ENCODE assay signal across 8 cellular contexts in the genomic region with DNA sequence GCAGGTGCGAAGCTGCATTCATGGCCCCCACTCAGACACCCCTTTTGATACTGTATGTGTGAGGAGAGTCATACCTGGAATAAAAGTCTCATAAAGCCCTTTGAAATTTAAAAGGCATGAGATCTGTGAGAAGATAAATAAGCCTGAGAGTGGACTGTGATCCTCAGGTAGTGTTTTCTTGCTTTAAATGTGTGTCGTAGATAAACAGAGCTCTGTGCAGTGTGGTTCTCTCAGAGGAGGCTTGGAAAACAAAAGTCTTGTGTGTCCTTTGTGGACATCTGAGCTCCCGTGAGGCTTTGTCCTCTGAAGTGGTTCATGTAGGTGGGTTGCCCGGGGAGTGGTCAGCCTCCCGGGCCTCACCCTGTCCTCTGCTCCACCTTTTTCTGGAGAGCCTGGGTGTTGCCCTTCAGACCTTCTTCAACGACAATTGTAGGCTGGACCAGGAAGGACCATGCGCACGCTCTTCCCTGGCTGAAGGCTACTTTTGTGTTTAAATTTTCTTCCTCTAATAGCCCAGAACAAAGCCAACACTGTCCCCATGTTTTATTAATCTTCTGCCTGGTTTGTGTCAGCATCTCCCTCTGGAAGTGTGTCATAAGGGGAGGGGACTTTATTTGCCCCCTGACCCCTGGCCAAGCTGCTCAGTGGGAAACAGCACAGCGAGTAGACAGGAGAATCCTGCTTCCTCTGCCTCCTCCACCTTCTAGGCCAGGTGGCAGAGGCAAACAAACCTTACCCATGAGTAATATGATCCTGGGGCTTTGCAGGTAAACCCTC.
A peak's percentile ranks its signal among the peaks of the same experiment; 100 is the strongest.
DNase-seq lines count a peak whose midpoint lies in the region; ATAC-seq and TF ChIP-seq lines count a peak whose summit lies in the region.

No MANE protein-coding gene starts in this region.

- H3K9me3 ChIP-seq in Peyer's patch: no peaks in the 10 kb centered on the region

- no peaks in the 10 kb centered on the region for H3K27me3 Mint-ChIP-seq in activated B cell treated with CpG ODN at 0.5 μM for 24 hours

- peak overlapping the region; percentile 74 for H3K27ac Mint-ChIP-seq in activated B cell treated with CpG ODN at 0.5 μM for 24 hours

- no peaks in the 10 kb centered on the region for H3K9me3 Mint-ChIP-seq in activated B cell treated with CpG ODN at 0.5 μM for 24 hours

- DNase-seq in Jurkat, Clone E6-1 (ENCODE audit: low read depth, low spot score): no peak
- DNase-seq in activated B cell treated with CpG ODN at 0.5 μM for 24 hours (no peak), mucosa of gallbladder (ENCODE audit: low spot score) (peak; percentile 60), cerebellar cortex (ENCODE audit: low spot score) (no peak), Peyer's patch (no peak), NCI-H524 (lab: John Stamatoyannopoulos, UW) (no peak)

- POLR2A ChIA-PET in activated B cell treated with CpG ODN at 0.5 μM for 24 hours (lab: Charles Lee): interaction anchor here (0.9 kb wide), 1 partner anchor 12 kb away, joined by 3 read pairs; no protein-coding TSS in a partner anchor

- peaks cover 0 to 18% (median 3%) of the 10 kb centered on the region in 4 donors for H3K4me1 ChIP-seq in Peyer's patch

- TF ChIP-seq CTCF in C4-2B (conservative IDR thresholded peaks at IDR 0.05) (no peak), activated B cell treated with CpG ODN at 0.5 μM for 24 hours (IDR thresholded peaks at IDR 0.05) (no peak), Peyer's patch (IDR thresholded peaks at IDR 0.05) (no peak)

- no peaks in the 10 kb centered on the region for H3K27me3 ChIP-seq in Peyer's patch

- H3K27ac ChIP-seq in C4-2B (peak overlapping the region; percentile 90), Peyer's patch (no peak overlapping the region)

- no peaks in the 10 kb centered on the region for H3K36me3 ChIP-seq in Peyer's patch

- CTCF ChIA-PET in activated B cell treated with CpG ODN at 0.5 μM for 24 hours (lab: Charles Lee): interaction anchor here (0.7 to 2.9 kb wide), 3 partner anchors 43 to 265 kb away, joined by 3 to 16 read pairs (median 5); no protein-coding TSS in a partner anchor

- H3K4me1 Mint-ChIP-seq in activated B cell treated with CpG ODN at 0.5 μM for 24 hours: peaks cover 25% of the 10 kb centered on the region

- peak overlapping the region; percentile 55 for H3K4me3 Mint-ChIP-seq in activated B cell treated with CpG ODN at 0.5 μM for 24 hours

- peak overlapping the region; percentile 52 for H3K4me3 ChIP-seq in Jurkat, Clone E6-1 (ENCODE audit: low read length)
- H3K4me3 ChIP-seq in Peyer's patch: no peak overlapping the region

- ATAC-seq in activated B cell treated with CpG ODN at 0.5 μM for 24 hours (ENCODE audit: low read depth) (no peak), GM19324 (IDR thresholded peaks at IDR 0.05; ENCODE audit: low FRiP score, unreplicated experiment) (no peak)

- intact Hi-C loops in activated B cell treated with CpG ODN at 0.5 μM for 24 hours (cut with micrococcal nuclease): loop anchor here (5.0 to 10.0 kb wide), 3 partner anchors 35 to 337 kb away; partner anchors contain the start of genes CCDC182 and MSI2

- no peak for TF ChIP-seq POLR2A in Peyer's patch (IDR thresholded peaks at IDR 0.05)

- peaks cover 31% of the 10 kb centered on the region for H3K36me3 Mint-ChIP-seq in activated B cell treated with CpG ODN at 0.5 μM for 24 hours (ENCODE audit: low read depth)
